ENCODE assay signal across 24 cellular contexts in the genomic region with DNA sequence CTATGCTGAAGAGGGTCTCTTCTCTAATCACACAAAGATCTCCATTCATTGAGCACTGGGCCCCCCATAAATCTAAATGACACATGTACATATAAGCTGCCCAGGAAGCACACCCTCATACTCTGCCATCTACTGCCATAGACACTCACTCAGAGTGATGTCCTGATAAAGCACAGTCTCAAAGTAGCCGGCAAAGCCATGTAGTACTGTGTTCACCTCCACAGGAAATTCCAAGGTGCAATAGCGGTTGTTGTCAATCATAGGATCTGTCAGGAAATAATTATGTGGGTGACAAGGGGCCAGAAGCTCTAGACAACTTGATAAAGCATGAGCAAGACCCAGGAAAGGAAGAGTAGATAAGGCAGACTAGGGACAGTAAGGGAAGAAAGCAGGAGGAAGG. TPM values are rescaled to one million over a fixed set of nuclear protein-coding genes. Genes with fewer than 3 reads are reported as not detected.
DNase-seq lines count a peak whose midpoint lies in the region; ATAC-seq and TF ChIP-seq lines count a peak whose summit lies in the region.
"Had no signal": no experiment of that assay in that cellular context is flagged by ENCODE, and none has a peak within 500 bp of the region (broad histone marks: within the 10 kb centered on the region; RNA-seq: fewer than 3 reads in every experiment).

No MANE protein-coding gene starts in this region.

- H3K36me3 Mint-ChIP-seq in T-helper 2 cell treated with Interferon-gamma antibody and Interleukin-4, amounts not matched to agents 5 μg/mL and 100 μg/mL, for 36 hours (ENCODE audit: low read depth) = peaks cover 66% of the 10 kb centered on the region
- peaks cover 97% of the 10 kb centered on the region for H3K36me3 Mint-ChIP-seq in activated T-helper 17 cell treated with anti-CD3 and anti-CD28 coated beads, Interleukin-2, amount 50 U/mL, for 72 hours (ENCODE audit: low read depth)

- H3K27me3 ChIP-seq in GM23248 (replicated peaks; ENCODE audit: insufficient read depth) (no peaks in the 10 kb centered on the region), mesenchymal stem cell (ENCODE audit: control insufficient read depth in 1 of 2, insufficient read depth in 1 of 2, low read length in 2 of 2) (no peaks in the 10 kb centered on the region)
- H3K27me3 ChIP-seq: BE2C had no signal

- peak overlapping the region; percentile 16 for H3K27ac Mint-ChIP-seq in T-helper 2 cell treated with Interferon-gamma antibody and Interleukin-4, amounts not matched to agents 5 μg/mL and 100 μg/mL, for 36 hours
- peak overlapping the region; percentile 41 for H3K27ac Mint-ChIP-seq in activated T-helper 17 cell treated with anti-CD3 and anti-CD28 coated beads, Interleukin-2, amount 50 U/mL, for 72 hours

- peaks cover 34% of the 10 kb centered on the region for H3F3A ChIP-seq in GM23248 (ENCODE audit: insufficient read depth)

- H2BK5ac ChIP-seq in mesenchymal stem cell (ENCODE audit: low read depth, low read length, poor library complexity, severe bottlenecking) = no peak overlapping the region

- H4K20me1 ChIP-seq in GM23248 (ENCODE audit: insufficient read depth) = no peaks in the 10 kb centered on the region

- no peak for DNase-seq in T-helper 2 cell treated with Interferon-gamma antibody and Interleukin-4, amounts not matched to agents 5 μg/mL and 100 μg/mL, for 36 hours (ENCODE audit: low spot score)
- DNase-seq in T-helper 2 cell (no peak), GM23248 (no peak), mesenchymal stem cell (no peak), GM13976 (ENCODE audit: low spot score) (no peak)
- no peak for DNase-seq in stimulated activated naive CD8-positive, alpha-beta T cell treated with anti-CD3 and anti-CD28 coated beads, Interleukin-15, Interleukin-2, amounts not matched to agents 100 U/mL and 50 U/mL, for 24 hours
- DNase-seq: 8988T; BE2C; CD4-positive, CD25-positive, alpha-beta regulatory T cell; COR-L47; DMS79; KG1; NCI-H1105; NCI-H1694; NCI-H2081; NCI-H2171; NCI-H345; NCI-H524 treated with DMSO at 0.1 percent for 48 hours; NCI-H82; Right ventricle myocardium superior had no signal

- no peak overlapping the region for H2BK120ac ChIP-seq in mesenchymal stem cell (ENCODE audit: low read depth, low read length)

- H3K4me1 Mint-ChIP-seq in T-helper 2 cell treated with Interferon-gamma antibody and Interleukin-4, amounts not matched to agents 5 μg/mL and 100 μg/mL, for 36 hours (ENCODE audit: low read depth) = peaks cover 31% of the 10 kb centered on the region
- peaks cover 26% of the 10 kb centered on the region for H3K4me1 Mint-ChIP-seq in activated T-helper 17 cell treated with anti-CD3 and anti-CD28 coated beads, Interleukin-2, amount 50 U/mL, for 72 hours

- H3K4me1 ChIP-seq in GM23248 (ENCODE audit: insufficient read depth) (peaks cover 23% of the 10 kb centered on the region), mesenchymal stem cell (ENCODE audit: control insufficient read depth, insufficient read depth, low read depth, low read length) (peaks cover 2% of the 10 kb centered on the region)
- H3K4me1 ChIP-seq: BE2C had no signal

- no peak overlapping the region for H2BK12ac ChIP-seq in mesenchymal stem cell (ENCODE audit: low read length in 2 of 2)

- H3K18ac ChIP-seq in mesenchymal stem cell (ENCODE audit: low read depth in 1 of 2, low read length in 2 of 2) = no peak overlapping the region

- H2BK15ac ChIP-seq in mesenchymal stem cell (ENCODE audit: low read depth, poor library complexity, severe bottlenecking) = no peak overlapping the region

- H2AK5ac ChIP-seq in mesenchymal stem cell (ENCODE audit: low read length, severe bottlenecking) = no peak overlapping the region

- no peak for ATAC-seq in activated T-helper 17 cell treated with anti-CD3 and anti-CD28 coated beads, Interleukin-2, amount 50 U/mL, for 72 hours (replicated peaks)
- ATAC-seq in stimulated activated naive CD8-positive, alpha-beta T cell treated with anti-CD3 and anti-CD28 coated beads, Interleukin-15, Interleukin-2, amounts not matched to agents 100 U/mL and 50 U/mL, for 24 hours = no peak
- no peak for ATAC-seq in GM18502 (IDR thresholded peaks at IDR 0.05; ENCODE audit: poor library complexity, unreplicated experiment)

- H3K27ac ChIP-seq in GM23248 (0 out of 2 replicates have a peak overlapping the region, but pooled peaks have one; percentile 4), mesenchymal stem cell (ENCODE audit: low read length, poor library complexity, severe bottlenecking) (peak overlapping the region; percentile 21)
- H3K27ac ChIP-seq: HL-60 had no signal

- H3K27me3 Mint-ChIP-seq in T-helper 2 cell treated with Interferon-gamma antibody and Interleukin-4, amounts not matched to agents 5 μg/mL and 100 μg/mL, for 36 hours (ENCODE audit: low read depth) = peaks cover 4% of the 10 kb centered on the region
- H3K27me3 Mint-ChIP-seq in activated T-helper 17 cell treated with anti-CD3 and anti-CD28 coated beads, Interleukin-2, amount 50 U/mL, for 72 hours = no peaks in the 10 kb centered on the region

- H3K4me3 Mint-ChIP-seq in T-helper 2 cell treated with Interferon-gamma antibody and Interleukin-4, amounts not matched to agents 5 μg/mL and 100 μg/mL, for 36 hours = no peak overlapping the region
- H3K4me3 Mint-ChIP-seq in activated T-helper 17 cell treated with anti-CD3 and anti-CD28 coated beads, Interleukin-2, amount 50 U/mL, for 72 hours = no peak overlapping the region

- H3K4me2 ChIP-seq in GM23248 (ENCODE audit: unreplicated experiment) (no peak overlapping the region), mesenchymal stem cell (ENCODE audit: low read length, poor library complexity, severe bottlenecking) (no peak overlapping the region)

- H3K23ac ChIP-seq in mesenchymal stem cell (ENCODE audit: low read length in 2 of 2) = no peak overlapping the region

- in situ Hi-C loops in GM23248 (cut with MboI) (no loop called here), GM13976 (cut with MboI; ENCODE audit: low sequenced_read_pairs, unreplicated experiment) (no loop called here)

- H3K4me3 ChIP-seq in GM23248 = no peak overlapping the region
- H3K4me3 ChIP-seq in mesenchymal stem cell (ENCODE audit: insufficient read depth in 1 of 2, low read depth in 1 of 2, low read length in 2 of 2) = no peak overlapping the region

- no peak overlapping the region for H4K8ac ChIP-seq in mesenchymal stem cell (ENCODE audit: low read length)

- no peaks in the 10 kb centered on the region for H3K9me2 ChIP-seq in GM23248 (ENCODE audit: insufficient read depth)

- peaks cover 40% of the 10 kb centered on the region for H3K36me3 ChIP-seq in GM23248 (ENCODE audit: low read depth)
- H3K36me3 ChIP-seq in mesenchymal stem cell (ENCODE audit: control insufficient read depth in 1 of 2, insufficient read depth in 2 of 2, low read depth in 1 of 2, low read length in 2 of 2) = peaks cover 36 to 71% of the 10 kb centered on the region in 2 experiments

- H3K79me2 ChIP-seq in GM23248 (ENCODE audit: insufficient read depth) = peaks cover 30% of the 10 kb centered on the region

- no peaks in the 10 kb centered on the region for H3K9me3 ChIP-seq in GM23248 (ENCODE audit: low read depth)
- H3K9me3 ChIP-seq in mesenchymal stem cell (ENCODE audit: control insufficient read depth, low read length) = no peaks in the 10 kb centered on the region
- H3K9me3 ChIP-seq: BE2C had no signal

- H4K91ac ChIP-seq in mesenchymal stem cell (ENCODE audit: low read length) = no peak overlapping the region

- no peak for TF ChIP-seq CTCF in GM13976 (IDR thresholded peaks at IDR 0.05; ENCODE audit: borderline replicate concordance, control extremely low read depth, extremely low read depth, insufficient read depth, missing control alignments)

- no peaks in the 10 kb centered on the region for H3K9me3 Mint-ChIP-seq in T-helper 2 cell treated with Interferon-gamma antibody and Interleukin-4, amounts not matched to agents 5 μg/mL and 100 μg/mL, for 36 hours
- no peaks in the 10 kb centered on the region for H3K9me3 Mint-ChIP-seq in activated T-helper 17 cell treated with anti-CD3 and anti-CD28 coated beads, Interleukin-2, amount 50 U/mL, for 72 hours
- H3K9me3 Mint-ChIP-seq: CD4-positive, CD25-positive, alpha-beta regulatory T cell had no signal

- WGBS in GM23248 (ENCODE audit: low coverage in 1 of 2, low lambda C conversion rate in 2 of 2, missing lambda C conversion rate in 2 of 2), 2 experiments = 97 to 100% methylated on average over 2 of the region's 2 CpGs
- 96% methylated on average over 2 of the region's 2 CpGs for WGBS in mesenchymal stem cell

- no peak overlapping the region for H3K14ac ChIP-seq in mesenchymal stem cell (ENCODE audit: low read length in 2 of 2)

- H3K4ac ChIP-seq in mesenchymal stem cell (ENCODE audit: low read depth in 1 of 2, low read length in 2 of 2) = no peak overlapping the region

- H3K79me1 ChIP-seq in mesenchymal stem cell (replicated peaks; ENCODE audit: low read length, poor library complexity, severe bottlenecking) = peaks cover 25% of the 10 kb centered on the region

- no peak overlapping the region for H2AFZ ChIP-seq in GM23248
- H2AFZ ChIP-seq in mesenchymal stem cell (ENCODE audit: low read depth, low read length) = no peak overlapping the region

- H3K9ac ChIP-seq in GM23248 (no peak overlapping the region), mesenchymal stem cell (ENCODE audit: low read length) (no peak overlapping the region)

RNA-seq across cellular contexts. Expression of gene RBM23, which starts 3.3 kb away (rescaled TPM):
- total RNA-seq in GM23248 (2014; rRNA removed; shearing (Covaris generic)) = 42.6 and 57.2 TPM in 2 replicates
- polyA plus RNA-seq in GM23248 (2016; fragmentation: Nextera tagmentation; extraction: Ambion mirVana) = 33.8 and 36.5 TPM in 2 replicates
- 10 to 100 TPM; 69.5 to 70.5 TPM for total RNA-seq in activated T-helper 17 cell treated with anti-CD3 and anti-CD28 coated beads, Interleukin-2, amount 50 U/mL, for 72 hours
- polyA plus RNA-seq in mesenchymal stem cell (2013, experiment 1 of 2) = 50.5 TPM
- polyA plus RNA-seq in mesenchymal stem cell (2013, experiment 2 of 2) = 49.1 TPM

RNA-seq across cellular contexts. Expression of gene PRMT5, which starts 6.9 kb away (rescaled TPM):
- 42.2 and 61.0 TPM in 2 replicates for total RNA-seq in GM23248 (2014; rRNA removed; shearing (Covaris generic))
- 80.1 and 84.1 TPM in 2 replicates for polyA plus RNA-seq in GM23248 (2016; fragmentation: Nextera tagmentation; extraction: Ambion mirVana)
- 100 to 1,000 TPM in 1 of 2 donors, 10 to 100 TPM in 1; 61.7 to 127 TPM for total RNA-seq in activated T-helper 17 cell treated with anti-CD3 and anti-CD28 coated beads, Interleukin-2, amount 50 U/mL, for 72 hours
- 53.5 TPM for polyA plus RNA-seq in mesenchymal stem cell (2013, experiment 1 of 2)
- polyA plus RNA-seq in mesenchymal stem cell (2013, experiment 2 of 2) = 48.3 TPM

RNA-seq across cellular contexts. Expression of gene HAUS4, which starts 34.6 kb away (rescaled TPM):
- 29.0 and 35.0 TPM in 2 replicates for total RNA-seq in GM23248 (2014; rRNA removed; shearing (Covaris generic))
- polyA plus RNA-seq in GM23248 (2016; fragmentation: Nextera tagmentation; extraction: Ambion mirVana) = 14.1 and 14.5 TPM in 2 replicates
- 10 to 100 TPM; 60.6 to 78.5 TPM for total RNA-seq in activated T-helper 17 cell treated with anti-CD3 and anti-CD28 coated beads, Interleukin-2, amount 50 U/mL, for 72 hours
- polyA plus RNA-seq in mesenchymal stem cell (2013, experiment 1 of 2) = 21.3 TPM
- polyA plus RNA-seq in mesenchymal stem cell (2013, experiment 2 of 2) = 21.5 TPM

RNA-seq across cellular contexts. Expression of gene REM2, which starts 39.3 kb away (rescaled TPM):
- 0.22 TPM in 1 of 2 replicates, not detected in the other for total RNA-seq in GM23248 (2014; rRNA removed; shearing (Covaris generic))
- polyA plus RNA-seq in GM23248 (2016; fragmentation: Nextera tagmentation; extraction: Ambion mirVana) = 0.29 TPM in 1 of 2 replicates, not detected in the other
- total RNA-seq in activated T-helper 17 cell treated with anti-CD3 and anti-CD28 coated beads, Interleukin-2, amount 50 U/mL, for 72 hours = 1 to 10 TPM in 1 of 2 donors, under 1 TPM in 1; 0.56 to 1.3 TPM
- polyA plus RNA-seq in mesenchymal stem cell (2013, experiment 1 of 2) = 0.10 TPM
- polyA plus RNA-seq in mesenchymal stem cell (2013, experiment 2 of 2) = 0.10 TPM
- total RNA-seq: Right ventricle myocardium superior, SK-MEL-5 had no signal

RNA-seq across cellular contexts. Expression of gene LRP10, which starts 50.8 kb away (rescaled TPM):
- total RNA-seq in GM23248 (2014; rRNA removed; shearing (Covaris generic)) = 202 and 253 TPM in 2 replicates
- 159 and 161 TPM in 2 replicates for polyA plus RNA-seq in GM23248 (2016; fragmentation: Nextera tagmentation; extraction: Ambion mirVana)
- total RNA-seq in activated T-helper 17 cell treated with anti-CD3 and anti-CD28 coated beads, Interleukin-2, amount 50 U/mL, for 72 hours = 10 to 100 TPM; 61.3 to 78.1 TPM
- polyA plus RNA-seq in mesenchymal stem cell (2013, experiment 1 of 2) = 99.1 TPM
- polyA plus RNA-seq in mesenchymal stem cell (2013, experiment 2 of 2) = 101 TPM
